Comparison of ENCODE assay signal across 8 cellular contexts in genomic region chr19:44807162-44807561, GRCh38. TPM values are rescaled to one million over a fixed set of nuclear protein-coding genes. Genes with fewer than 3 reads are reported as not detected.
DNase-seq lines count a peak whose midpoint lies in the region; ATAC-seq and TF ChIP-seq lines count a peak whose summit lies in the region.
"Had no signal": no experiment of that assay in that cellular context is flagged by ENCODE, and none has a peak within 500 bp of the region (broad histone marks: within the 10 kb centered on the region; RNA-seq: fewer than 3 reads in every experiment).

No MANE protein-coding gene starts in this region.

- DNase-seq in HT1080 (ENCODE audit: low read depth) = peak; percentile 17
- peak; percentile 84 for DNase-seq in NCI-H748 (lab: John Stamatoyannopoulos, UW; ENCODE audit: unreplicated experiment)
- no peak for DNase-seq in esophagus squamous epithelium (lab: John Stamatoyannopoulos, UW)
- peak; percentile 58 for DNase-seq in stomach
- DNase-seq in NCI-H187 (lab: John Stamatoyannopoulos, UW) = no peak

- no peak for TF ChIP-seq EP300 in stomach (IDR thresholded peaks at IDR 0.05)

- TF ChIP-seq POLR2A in esophagus squamous epithelium (IDR thresholded peaks at IDR 0.05) = no peak
- no peak for TF ChIP-seq POLR2A in stomach (IDR thresholded peaks at IDR 0.05)

- ATAC-seq in GM21360 (IDR thresholded peaks at IDR 0.05; ENCODE audit: unreplicated experiment) (no peak), GM19455 (IDR thresholded peaks at IDR 0.05; ENCODE audit: unreplicated experiment) (no peak)

- no peak for TF ChIP-seq CTCF in esophagus squamous epithelium (IDR thresholded peaks at IDR 0.05)
- no peak for TF ChIP-seq CTCF in stomach (IDR thresholded peaks at IDR 0.05)

- H3K4me1 ChIP-seq in esophagus squamous epithelium = peaks cover 14 to 49% (median 18%) of the 10 kb centered on the region in 3 donors
- peaks cover 24 to 44% (median 33%) of the 10 kb centered on the region in 4 donors for H3K4me1 ChIP-seq in stomach

- WGBS in esophagus squamous epithelium, 2 donors = 30% methylated on average over 4 of the region's 5 CpGs; no CpG with 5 or more reads in 1 of the 2 donors
- WGBS in stomach, 5 donors = 26 to 82% (median 37%) methylated on average over 3 to 5 of the region's 5 CpGs

- no peak overlapping the region for H3K4me3 ChIP-seq in esophagus squamous epithelium
- H3K4me3 ChIP-seq in stomach = no peak overlapping the region

- H3K27ac ChIP-seq in esophagus squamous epithelium (peak overlapping the region in 3 of 4 donors; percentile 43 to 75 (median 57)), stomach (peak overlapping the region; percentile 50 to 84 (median 81))

- peaks cover 0 to 19% (median 0%) of the 10 kb centered on the region in 4 donors for H3K27me3 ChIP-seq in esophagus squamous epithelium
- H3K27me3 ChIP-seq in stomach = peaks cover 0 to 10% (median 0%) of the 10 kb centered on the region in 3 donors

- H3K36me3 ChIP-seq in esophagus squamous epithelium (peaks cover 0 to 7% (median 0%) of the 10 kb centered on the region in 3 donors), stomach (peaks cover 0 to 5% (median 1%) of the 10 kb centered on the region in 4 donors)

- intact Hi-C loops in esophagus squamous epithelium (cut with DNase I) = no loop called here
- intact Hi-C loops in stomach (cut with DNase I; ENCODE audit: low total_unique reads) = no loop called here

- no peaks in the 10 kb centered on the region for H3K9me3 ChIP-seq in esophagus squamous epithelium
- peaks cover 0 to 4% (median 0%) of the 10 kb centered on the region in 4 donors for H3K9me3 ChIP-seq in stomach

RNA-seq across cellular contexts. Expression of gene BCAM, which starts 1.7 kb away (rescaled TPM):
- 2.0 and 3.9 TPM in 2 replicates for total RNA-seq in HT1080 (2014; rRNA removed; shearing (Covaris generic))
- polyA plus RNA-seq in HT1080 (2015; cell fraction: cytosol; rRNA removed) = 2.6 and 4.3 TPM in 2 replicates
- 2.8 and 9.1 TPM in 2 replicates for polyA plus RNA-seq in HT1080 (2015; cell fraction: nucleus; rRNA removed)
- total RNA-seq in esophagus squamous epithelium (10 to 100 TPM in 3 of 4 donors, 1 to 10 TPM in 1; 7.2 to 24.8 (median 17.6) TPM), stomach (100 to 1,000 TPM in 2 of 5 donors, 10 to 100 TPM in 3; 31.9 to 265 (median 76.8) TPM)
- polyA plus RNA-seq in stomach = 10 to 100 TPM in 2 of 3 donors, 1 to 10 TPM in 1; 7.3 to 38.7 (median 20.5) TPM
- total RNA-seq: activated T-helper 2 cell treated with anti-CD3 and anti-CD28 coated beads, Interferon-gamma antibody, Interleukin-2, Interleukin-4, amounts not matched to agents 10 μg/mL and 5 μg/mL and 100 μg/mL, durations not matched to agents 14 hours and 24 hours and 36 hours had no signal

RNA-seq across cellular contexts. Expression of gene CBLC, which starts 29.5 kb away (rescaled TPM):
- total RNA-seq in HT1080 (2014; rRNA removed; shearing (Covaris generic)) = 0.33 TPM in 1 of 2 replicates, not detected in the other
- polyA plus RNA-seq in HT1080 (2015; cell fraction: cytosol; rRNA removed) = not detected in 2 replicates
- not detected in 2 replicates for polyA plus RNA-seq in HT1080 (2015; cell fraction: nucleus; rRNA removed)
- 10 to 100 TPM; 26.9 to 75.7 (median 49.1) TPM for total RNA-seq in esophagus squamous epithelium
- total RNA-seq in stomach = 100 to 1,000 TPM in 1 of 5 donors, 10 to 100 TPM in 4; 13.2 to 178 (median 57.2) TPM
- 10 to 100 TPM; 23.3 to 50.9 (median 27.4) TPM for polyA plus RNA-seq in stomach
- total RNA-seq: activated T-helper 2 cell treated with anti-CD3 and anti-CD28 coated beads, Interferon-gamma antibody, Interleukin-2, Interleukin-4, amounts not matched to agents 10 μg/mL and 5 μg/mL and 100 μg/mL, durations not matched to agents 14 hours and 24 hours and 36 hours had no signal

RNA-seq across cellular contexts. Expression of gene NECTIN2, which starts 38.9 kb away (rescaled TPM):
- 131 and 151 TPM in 2 replicates for total RNA-seq in HT1080 (2014; rRNA removed; shearing (Covaris generic))
- polyA plus RNA-seq in HT1080 (2015; cell fraction: cytosol; rRNA removed) = 175 and 182 TPM in 2 replicates
- 148 and 172 TPM in 2 replicates for polyA plus RNA-seq in HT1080 (2015; cell fraction: nucleus; rRNA removed)
- total RNA-seq in esophagus squamous epithelium (100 to 1,000 TPM in 1 of 4 donors, 10 to 100 TPM in 3; 42.9 to 103 (median 60.9) TPM), stomach (100 to 1,000 TPM in 3 of 5 donors, 10 to 100 TPM in 1, 1 to 10 TPM in 1; 1.8 to 160 (median 101) TPM)
- 10 to 100 TPM; 44.0 to 90.6 (median 47.2) TPM for polyA plus RNA-seq in stomach

RNA-seq across cellular contexts. Expression of gene BCL3, which starts 58.7 kb away (rescaled TPM):
- total RNA-seq in HT1080 (2014; rRNA removed; shearing (Covaris generic)) = 4.0 and 5.2 TPM in 2 replicates
- polyA plus RNA-seq in HT1080 (2015; cell fraction: cytosol; rRNA removed) = 23.4 and 25.1 TPM in 2 replicates
- 27.8 and 30.2 TPM in 2 replicates for polyA plus RNA-seq in HT1080 (2015; cell fraction: nucleus; rRNA removed)
- total RNA-seq in esophagus squamous epithelium (10 to 100 TPM; 26.6 to 88.9 (median 51.4) TPM), stomach (100 to 1,000 TPM in 3 of 5 donors, 10 to 100 TPM in 1, 1 to 10 TPM in 1; 4.4 to 322 (median 139) TPM)
- 10 to 100 TPM; 53.5 to 94.1 (median 65.5) TPM for polyA plus RNA-seq in stomach

Comparison
In these comparisons a context has a peak if more than half of its experiments do, and no peak if none do; other contexts are left out.
1. DNase-seq: peak in HT1080 (single experiment), NCI-H748 (single experiment) and stomach (single experiment); none in esophagus squamous epithelium (single experiment) and NCI-H187 (0 of 2).
2. RNA of gene CBLC, which starts 29.5 kb away (total RNA-seq): 26.9 to 75.7 TPM in esophagus squamous epithelium and 13.2 to 178 TPM in stomach; 0.33 TPM in HT1080; every median in the first group is over 10 times any median in the second.